28 cellular contexts compared by ENCODE assay signal in genomic region chr1:244265507-244265906, GRCh38.
"Had no signal": no experiment of that assay in that cellular context is flagged by ENCODE, and none has a peak within 500 bp of the region (broad histone marks: within the 10 kb centered on the region; RNA-seq: fewer than 3 reads in every experiment).

No MANE protein-coding gene starts in this region.

- FAIRE-seq: endometrium, endothelial cell of umbilical vein had no signal

- H3K27ac ChIP-seq: adrenal gland, breast epithelium, cardiac muscle cell, colonic mucosa, epithelial cell of prostate, esophagus squamous epithelium, gastroesophageal sphincter, heart right ventricle had no signal

- H3K4me1 ChIP-seq: adrenal gland, breast epithelium, colonic mucosa, esophagus squamous epithelium, gastroesophageal sphincter, heart right ventricle had no signal

- H3K27me3 ChIP-seq: adrenal gland, breast epithelium, cardiac muscle cell, colonic mucosa, esophagus squamous epithelium, gastroesophageal sphincter had no signal

- H3K36me3 ChIP-seq: adrenal gland, breast epithelium, cardiac muscle cell, colonic mucosa, esophagus squamous epithelium, gastroesophageal sphincter, heart right ventricle had no signal

- DNase-seq: activated CD4-positive, alpha-beta memory T cell treated with anti-CD3 and anti-CD28 coated beads, Interleukin-2, amount 10 ng/mL, durations not matched to agents 7 days and 5 days; activated CD4-positive, alpha-beta T cell treated with anti-CD3 and anti-CD28 coated beads for 36 hours; activated CD4-positive, alpha-beta T cell treated with anti-CD3 and anti-CD28 coated beads, Interleukin-2, amount 10 ng/mL, durations not matched to agents 24 days and 14 days; activated CD4-positive, CD25-positive, alpha-beta regulatory T cell; activated CD4-positive, CD25-positive, alpha-beta regulatory T cell treated with anti-CD3 and anti-CD28 coated beads, Interleukin-2, amount 50 U/mL, for 72 hours; activated effector memory CD4-positive, alpha-beta T cell treated with anti-CD3 and anti-CD28 coated beads, Interleukin-2, amount 50 U/mL, for 16 hours; activated naive CD4-positive, alpha-beta T cell treated with anti-CD3 and anti-CD28 coated beads for 36 hours; activated naive CD8-positive, alpha-beta T cell treated with anti-CD3 and anti-CD28 coated beads for 36 hours; activated naive CD8-positive, alpha-beta T cell treated with anti-CD3 and anti-CD28 coated beads, Interleukin-2, amount 50 U/mL, for 24 hours; activated T-cell treated with anti-CD3 and anti-CD28 coated beads, Interleukin-2, amount 50 U/mL, for 1 hour; activated T-cell treated with anti-CD3 and anti-CD28 coated beads, Interleukin-2, amount 50 U/mL, for 48 hours; adrenal gland; amygdala; aorta; central memory CD4-positive, alpha-beta T cell; cerebellar nuclear complex; colonic mucosa; effector CD8-positive, alpha-beta T cell; esophagus squamous epithelium; foreskin melanocyte; heart right ventricle; T-helper 2 cell had no signal

- H3K4me3 ChIP-seq: adrenal gland, breast epithelium, cardiac muscle cell, colonic mucosa, esophagus squamous epithelium, gastroesophageal sphincter, heart right ventricle had no signal

- ATAC-seq: activated CD4-positive, alpha-beta T cell treated with anti-CD3 and anti-CD28 coated beads for 36 hours; activated naive CD8-positive, alpha-beta T cell treated with anti-CD3 and anti-CD28 coated beads, Interleukin-2, amount 50 U/mL, for 24 hours; gastroesophageal sphincter; heart right ventricle had no signal

- H3K9me3 ChIP-seq: adrenal gland, colonic mucosa, gastroesophageal sphincter had no signal
